In the genomic region with DNA sequence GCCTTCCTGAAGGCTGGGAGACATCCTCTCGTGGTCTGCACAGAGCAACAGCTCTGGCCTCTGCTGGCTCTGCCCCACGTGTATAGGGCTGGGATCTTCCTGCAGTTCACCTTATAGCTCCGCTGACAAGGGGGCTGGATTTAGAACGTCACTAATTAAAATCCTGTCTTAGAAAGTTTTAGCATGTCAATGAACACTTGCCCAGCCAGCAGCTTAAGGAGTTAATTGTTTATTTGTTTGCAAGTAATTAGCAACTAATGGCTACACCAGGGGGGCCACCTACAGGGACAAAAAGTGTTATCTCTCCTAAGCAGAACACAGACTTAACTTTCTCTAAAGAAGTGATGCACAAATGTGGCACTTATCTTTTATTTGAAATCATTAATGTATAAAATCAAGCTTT, we compare ENCODE assay signal across 18 cellular contexts. TPM values are rescaled to one million over a fixed set of nuclear protein-coding genes. Genes with fewer than 3 reads are reported as not detected.
DNase-seq lines count a peak whose midpoint lies in the region; FAIRE-seq and TF ChIP-seq lines count a peak whose summit lies in the region.
"Had no signal": no experiment of that assay in that cellular context is flagged by ENCODE, and none has a peak within 500 bp of the region (broad histone marks: within the 10 kb centered on the region; RNA-seq: fewer than 3 reads in every experiment).

Gene HESX1, minus strand, starts transcription at position 84 of the 403 bp plus-strand sequence. Its CDS starts 60 bp downstream, at position 24.

- POLR2A ChIA-PET in activated CD4-positive, alpha-beta memory T cell treated with anti-CD3 and anti-CD28 coated beads, Interleukin-2, amount 10 ng/mL, durations not matched to agents 7 days and 5 days (lab: Charles Lee), result no interaction called here

- DNase-seq in NT2/D1 (ENCODE audit: low read depth, low spot score) (peak; percentile 86), erythroblast (lab: John Stamatoyannopoulos, UW) (peak; percentile 2 to 29), iPS-NIHi7 (ENCODE audit: extremely low spot score) (peak; percentile 80), amniotic stem cell (lab: John Stamatoyannopoulos, UW) (no peak), urothelium cell line (ENCODE audit: low spot score) (no peak)
- DNase-seq in activated CD4-positive, alpha-beta memory T cell treated with anti-CD3 and anti-CD28 coated beads, Interleukin-2, amount 10 ng/mL, durations not matched to agents 7 days and 5 days, result no peak
- DNase-seq in stimulated activated CD4-positive, alpha-beta T cell treated with anti-CD3 and anti-CD28 coated beads, Interleukin-4, amount 100 ng/mL, for 1 hour, result no peak
- DNase-seq: AML-193, Caco-2, GF-D8, KG1, NCI-H1105, NCI-H187, NCI-H774, SHP77 treated with DMSO at 0.1 percent for 48 hours had no signal

- H3K36me3 ChIP-seq in ES-I3 (ENCODE audit: insufficient read depth, low read length), result no peaks in the 10 kb centered on the region
- no peaks in the 10 kb centered on the region for H3K36me3 ChIP-seq in NT2/D1 (ENCODE audit: insufficient read depth, insufficient read length, low read length)

- H3K9me3 ChIP-seq in ES-I3 (ENCODE audit: control insufficient read depth, insufficient read depth, low read length) (no peaks in the 10 kb centered on the region), NT2/D1 (ENCODE audit: insufficient read depth, low read length) (no peaks in the 10 kb centered on the region)
- H3K9me3 ChIP-seq: A549, Caco-2 had no signal

- no peaks in the 10 kb centered on the region for H3K36me3 Mint-ChIP-seq in activated CD4-positive, alpha-beta memory T cell treated with anti-CD3 and anti-CD28 coated beads, Interleukin-2, amount 10 ng/mL, durations not matched to agents 7 days and 5 days (ENCODE audit: low read depth)

- no peaks in the 10 kb centered on the region for H3K9me3 Mint-ChIP-seq in activated CD4-positive, alpha-beta memory T cell treated with anti-CD3 and anti-CD28 coated beads, Interleukin-2, amount 10 ng/mL, durations not matched to agents 7 days and 5 days

- H3K27me3 Mint-ChIP-seq in activated CD4-positive, alpha-beta memory T cell treated with anti-CD3 and anti-CD28 coated beads, Interleukin-2, amount 10 ng/mL, durations not matched to agents 7 days and 5 days, result peaks cover 4% of the 10 kb centered on the region

- no peak within 1 kb of the TSS for H3K4me3 Mint-ChIP-seq in activated CD4-positive, alpha-beta memory T cell treated with anti-CD3 and anti-CD28 coated beads, Interleukin-2, amount 10 ng/mL, durations not matched to agents 7 days and 5 days

- CTCF ChIA-PET in activated CD4-positive, alpha-beta memory T cell treated with anti-CD3 and anti-CD28 coated beads, Interleukin-2, amount 10 ng/mL, durations not matched to agents 7 days and 5 days (lab: Charles Lee), result interaction anchor here (0.6 to 1.2 kb wide), 3 partner anchors 9 to 60 kb away, joined by 3 to 6 read pairs (median 3); no protein-coding TSS in a partner anchor

- H3K4me3 ChIP-seq in NT2/D1 (ENCODE audit: insufficient read length, low read depth), result no peak within 1 kb of the TSS
- H3K4me3 ChIP-seq: A549 had no signal

- no peak for TF ChIP-seq POLR2A in erythroblast (IDR thresholded peaks at IDR 0.05; ENCODE audit: low read length)

- H3K27me3 ChIP-seq in NT2/D1 (ENCODE audit: insufficient read depth, insufficient read length), result peaks cover 95% of the 10 kb centered on the region

- FAIRE-seq in urothelium cell line (lab: Jason Lieb, UNC), result no peak
- FAIRE-seq: A549, HTR-8/SVneo had no signal

- H3K9ac ChIP-seq in ES-I3 (ENCODE audit: low read depth, low read length) (peak within 1 kb of the TSS; percentile 19; the same call in 1 of the 2 replicates), NT2/D1 (ENCODE audit: insufficient read length, low read depth) (no peak within 1 kb of the TSS)

- peaks cover 19% of the 10 kb centered on the region for H3K4me1 ChIP-seq in ES-I3 (ENCODE audit: insufficient read depth, low read length)
- no peaks in the 10 kb centered on the region for H3K4me1 ChIP-seq in NT2/D1 (ENCODE audit: insufficient read depth, insufficient read length)
- H3K4me1 ChIP-seq: A549 had no signal

- H3K4me1 Mint-ChIP-seq in activated CD4-positive, alpha-beta memory T cell treated with anti-CD3 and anti-CD28 coated beads, Interleukin-2, amount 10 ng/mL, durations not matched to agents 7 days and 5 days, result no peaks in the 10 kb centered on the region

- H3K27ac Mint-ChIP-seq in activated CD4-positive, alpha-beta memory T cell treated with anti-CD3 and anti-CD28 coated beads, Interleukin-2, amount 10 ng/mL, durations not matched to agents 7 days and 5 days, result no peak within 1 kb of the TSS

RNA-seq across cellular contexts. Expression of gene HESX1, which starts in this region (rescaled TPM):
- under 1 TPM; 0.23 to 0.98 TPM for total RNA-seq in activated CD4-positive, alpha-beta memory T cell treated with anti-CD3 and anti-CD28 coated beads, Interleukin-2, amount 10 ng/mL, durations not matched to agents 7 days and 5 days

Comparison
In these comparisons a context has a peak if more than half of its experiments do, and no peak if none do; other contexts are left out.
1. DNase-seq: peak in NT2/D1 (single experiment), erythroblast (2 of 2) and iPS-NIHi7 (single experiment); none in amniotic stem cell (single experiment), urothelium cell line (single experiment), activated CD4-positive, alpha-beta memory T cell treated with anti-CD3 and anti-CD28 coated beads, Interleukin-2, amount 10 ng/mL, durations not matched to agents 7 days and 5 days (single experiment) and stimulated activated CD4-positive, alpha-beta T cell treated with anti-CD3 and anti-CD28 coated beads, Interleukin-4, amount 100 ng/mL, for 1 hour (single experiment).